8 cellular contexts compared by ENCODE assay signal in genomic region chr1:26408604-26409003, GRCh38. TPM values are rescaled to one million over a fixed set of nuclear protein-coding genes. Genes with fewer than 3 reads are reported as not detected.
DNase-seq lines count a peak whose midpoint lies in the region; ATAC-seq and TF ChIP-seq lines count a peak whose summit lies in the region.

No MANE protein-coding gene starts in this region.

- DNase-seq in AG20443 (ENCODE audit: low spot score), result peak; percentile 92
- peak; percentile 83 for DNase-seq in KBM-7
- peak; percentile 63 to 69 for DNase-seq in activated CD4-positive, alpha-beta T cell treated with anti-CD3 and anti-CD28 coated beads, Interleukin-2, amount 50 U/mL, for 24 hours (ENCODE audit: low read depth in 1 of 2, low spot score in 1 of 2)
- DNase-seq in dorsolateral prefrontal cortex, result peak in 7 of 10 donors; percentile 20 to 71 (median 60)
- peak; percentile 72 for DNase-seq in lower lobe of right lung
- peak; percentile 34 to 58 (median 57) for DNase-seq in stimulated activated CD4-positive, alpha-beta T cell treated with anti-CD3 and anti-CD28 coated beads, TNF-alpha, amount 100 ng/mL, for 48 hours (ENCODE audit: low read depth in 3 of 3)
- no peak for DNase-seq in DMS153 (lab: John Stamatoyannopoulos, UW)

- in situ Hi-C loops in KBM-7 (cut with MboI; ENCODE audit: low pct_unique_long_range_greater_than_20kb, low sequenced_read_pairs), result no loop called here

- no peaks in the 10 kb centered on the region for H3K36me3 ChIP-seq in lower lobe of right lung

- H3K9me3 ChIP-seq in lower lobe of right lung, result no peaks in the 10 kb centered on the region

- ATAC-seq in lower lobe of right lung (peak; percentile 88 to 91), GM19351 (IDR thresholded peaks at IDR 0.05; ENCODE audit: unreplicated experiment) (no peak)

- H3K4me3 ChIP-seq in dorsolateral prefrontal cortex (no peak overlapping the region), lower lobe of right lung (no peak overlapping the region)

- no peaks in the 10 kb centered on the region for H3K4me1 ChIP-seq in lower lobe of right lung

- peaks cover 0 to 43% (median 32%) of the 10 kb centered on the region in 45 donors for H3K27me3 ChIP-seq in dorsolateral prefrontal cortex
- H3K27me3 ChIP-seq in lower lobe of right lung (ENCODE audit: low read depth), result peaks cover 41% of the 10 kb centered on the region

- H3K27ac ChIP-seq in dorsolateral prefrontal cortex (no peak overlapping the region), lower lobe of right lung (no peak overlapping the region)

- TF ChIP-seq CTCF in dorsolateral prefrontal cortex (IDR thresholded peaks at IDR 0.05 in 54 of 56, conservative IDR thresholded peaks at IDR 0.05 in 2 of 56; ENCODE audit: low read depth in 1 of 56, partially characterized antibody in 56 of 56), result peak in 9 of 56 donors; percentile 11 to 27 (median 19)
- TF ChIP-seq CTCF in lower lobe of right lung (IDR thresholded peaks at IDR 0.05), result no peak

- intact Hi-C loops in dorsolateral prefrontal cortex (cut with DNase I), result no loop called here
- intact Hi-C loops in lower lobe of right lung (cut with DNase I), result no loop called here

RNA-seq across cellular contexts. Expression of gene LIN28A, which starts 2.0 kb away (rescaled TPM):
- not detected for total RNA-seq in dorsolateral prefrontal cortex
- not detected for total RNA-seq in lower lobe of right lung

RNA-seq across cellular contexts. Expression of gene DHDDS, which starts 23.5 kb away (rescaled TPM):
- 10 to 100 TPM; 32.0 to 72.7 (median 50.8) TPM for total RNA-seq in dorsolateral prefrontal cortex
- total RNA-seq in lower lobe of right lung, result 37.2 TPM

RNA-seq across cellular contexts. Expression of gene ZNF683, which starts 36.1 kb away (rescaled TPM):
- total RNA-seq in dorsolateral prefrontal cortex (under 1 TPM in 6 of 120 experiments, not detected in 114; 0.26 to 0.76 (median 0.51) TPM), lower lobe of right lung (1.2 TPM)

RNA-seq across cellular contexts. Expression of gene CRYBG2, which starts 54.7 kb away (rescaled TPM):
- total RNA-seq in dorsolateral prefrontal cortex, result 1 to 10 TPM in 1 of 120 experiments, under 1 TPM in 1, not detected in 118; 0.14 to 1.2 TPM
- 2.1 TPM for total RNA-seq in lower lobe of right lung
